Comparison of ENCODE assay signal across 18 cellular contexts in genomic region chr19:46756544-46756888, GRCh38. TPM values are rescaled to one million over a fixed set of nuclear protein-coding genes. Genes with fewer than 3 reads are reported as not detected.
DNase-seq lines count a peak whose midpoint lies in the region; ATAC-seq and TF ChIP-seq lines count a peak whose summit lies in the region.
"Had no signal": no experiment of that assay in that cellular context is flagged by ENCODE, and none has a peak within 500 bp of the region (broad histone marks: within the 10 kb centered on the region; RNA-seq: fewer than 3 reads in every experiment).

No MANE protein-coding gene starts in this region.

- peak; percentile 26 for DNase-seq in left cardiac atrium
- no peak for DNase-seq in left ventricle myocardium inferior
- peak; percentile 49 to 79 for DNase-seq in lung microvascular endothelial cell (ENCODE audit: low read depth in 2 of 2)
- no peak for DNase-seq in testis
- DNase-seq in activated CD4-positive, alpha-beta T cell treated with anti-CD3 and anti-CD28 coated beads, Interleukin-2, amount 50 U/mL, for 4 hours = no peak
- DNase-seq: CD4-positive, alpha-beta T cell; GF-D8; NCI-H1105; NCI-H1694 treated with DMSO at 0.1 percent for 48 hours; NCI-H510A; NCI-H774; SHP77 had no signal

- peaks cover 30% of the 10 kb centered on the region for H3K36me3 ChIP-seq in left ventricle myocardium inferior
- no peaks in the 10 kb centered on the region for H3K36me3 ChIP-seq in testis (ENCODE audit: low read depth, missing control alignments)

- peaks cover 56% of the 10 kb centered on the region for H3K4me1 Mint-ChIP-seq in dendritic cell treated with granulocyte-macrophage colony-stimulating factor and Interleukin-4, amounts not matched to agents 40 ng/mL and 50 ng/mL, for 4 days (ENCODE audit: low read depth)

- WGBS in testis, 2 donors = 45 to 68% methylated on average over 24 to 30 of the region's 30 CpGs

- intact Hi-C loops in left cardiac atrium (cut with DNase I) = loop anchor here (2.0 to 10.0 kb wide), 2 partner anchors 84 to 238 kb away; no protein-coding TSS in a partner anchor
- intact Hi-C loops in left ventricle myocardium inferior (cut with micrococcal nuclease) = loop anchor here (5.0 kb wide), 1 partner anchor 86 kb away; no protein-coding TSS in a partner anchor
- intact Hi-C loops in dendritic cell treated with granulocyte-macrophage colony-stimulating factor and Interleukin-4, amounts not matched to agents 40 ng/mL and 50 ng/mL, for 4 days (cut with micrococcal nuclease) = no loop called here
- intact Hi-C loops in testis (cut with DNase I; ENCODE audit: low total_unique reads) = loop anchor here (5.0 to 10.0 kb wide), 2 partner anchors 86 to 238 kb away; no protein-coding TSS in a partner anchor

- no peak for ATAC-seq in left cardiac atrium
- ATAC-seq in GM21423 (IDR thresholded peaks at IDR 0.05; ENCODE audit: unreplicated experiment) = no peak
- ATAC-seq in HG03045 (IDR thresholded peaks at IDR 0.05; ENCODE audit: unreplicated experiment) = no peak

- H3K36me3 Mint-ChIP-seq in dendritic cell treated with granulocyte-macrophage colony-stimulating factor and Interleukin-4, amounts not matched to agents 40 ng/mL and 50 ng/mL, for 4 days (ENCODE audit: low read depth) = peaks cover 22% of the 10 kb centered on the region

- H3K4me3 Mint-ChIP-seq in dendritic cell treated with granulocyte-macrophage colony-stimulating factor and Interleukin-4, amounts not matched to agents 40 ng/mL and 50 ng/mL, for 4 days = peak overlapping the region; percentile 17
- H3K4me3 Mint-ChIP-seq: B cell; CD4-positive, alpha-beta T cell; H9 had no signal

- no peaks in the 10 kb centered on the region for H3K9me3 ChIP-seq in left ventricle myocardium inferior (replicated peaks)
- H3K9me3 ChIP-seq in testis = no peaks in the 10 kb centered on the region

- no peak for TF ChIP-seq POLR2A in testis (IDR thresholded peaks at IDR 0.05)

- H3K27ac ChIP-seq in left ventricle myocardium inferior (replicated peaks) = no peak overlapping the region
- H3K27ac ChIP-seq in testis = no peak overlapping the region

- TF ChIP-seq CTCF in left ventricle myocardium inferior (IDR thresholded peaks at IDR 0.05; ENCODE audit: borderline replicate concordance) = no peak
- TF ChIP-seq CTCF in testis (IDR thresholded peaks at IDR 0.05) = no peak

- no peaks in the 10 kb centered on the region for H3K27me3 Mint-ChIP-seq in dendritic cell treated with granulocyte-macrophage colony-stimulating factor and Interleukin-4, amounts not matched to agents 40 ng/mL and 50 ng/mL, for 4 days
- H3K27me3 Mint-ChIP-seq: B cell; CD4-positive, alpha-beta T cell had no signal

- no peak overlapping the region for H3K4me3 ChIP-seq in left ventricle myocardium inferior
- peak overlapping the region; percentile 12 to 30 for H3K4me3 ChIP-seq in testis
- H3K4me3 ChIP-seq: K562 had no signal

- no peak overlapping the region for H3K27ac Mint-ChIP-seq in dendritic cell treated with granulocyte-macrophage colony-stimulating factor and Interleukin-4, amounts not matched to agents 40 ng/mL and 50 ng/mL, for 4 days
- H3K27ac Mint-ChIP-seq: B cell; CD4-positive, alpha-beta T cell; H9 had no signal

- no peaks in the 10 kb centered on the region for H3K9me3 Mint-ChIP-seq in dendritic cell treated with granulocyte-macrophage colony-stimulating factor and Interleukin-4, amounts not matched to agents 40 ng/mL and 50 ng/mL, for 4 days
- H3K9me3 Mint-ChIP-seq: CD4-positive, alpha-beta T cell; H9 had no signal

- H3K27me3 ChIP-seq in left ventricle myocardium inferior (ENCODE audit: low read depth) = no peaks in the 10 kb centered on the region
- no peaks in the 10 kb centered on the region for H3K27me3 ChIP-seq in testis

- H3K4me1 ChIP-seq in left ventricle myocardium inferior (peaks cover 14% of the 10 kb centered on the region), testis (peaks cover 3% of the 10 kb centered on the region)

RNA-seq across cellular contexts. Expression of gene STRN4, which starts 10.3 kb away (rescaled TPM):
- total RNA-seq in left cardiac atrium (10 to 100 TPM; 37.2 to 61.9 TPM), left ventricle myocardium inferior (52.7 TPM), lung microvascular endothelial cell (67.6 and 84.3 TPM in 2 replicates), testis (100 to 1,000 TPM; 229 to 308 TPM)
- polyA plus RNA-seq in testis (ENCODE audit: insufficient read depth, low read depth, low replicate concordance) = 213 TPM

RNA-seq across cellular contexts. Expression of gene FKRP, which starts 10.7 kb away (rescaled TPM):
- total RNA-seq in left cardiac atrium (10 to 100 TPM; 12.4 to 17.3 TPM), left ventricle myocardium inferior (15.6 TPM), lung microvascular endothelial cell (8.9 and 13.9 TPM in 2 replicates), testis (10 to 100 TPM; 33.0 to 37.2 TPM)
- polyA plus RNA-seq in testis (ENCODE audit: insufficient read depth, low read depth, low replicate concordance) = 22.9 TPM

RNA-seq across cellular contexts. Expression of gene SLC1A5, which starts 31.9 kb away (rescaled TPM):
- total RNA-seq in left cardiac atrium = 10 to 100 TPM; 34.3 to 40.8 TPM
- total RNA-seq in left ventricle myocardium inferior = 5.9 TPM
- total RNA-seq in lung microvascular endothelial cell = 19.0 and 34.9 TPM in 2 replicates
- total RNA-seq in testis = 10 to 100 TPM; 58.1 to 69.9 TPM
- polyA plus RNA-seq in testis (ENCODE audit: insufficient read depth, low read depth, low replicate concordance) = 91.0 TPM

RNA-seq across cellular contexts. Expression of gene PRKD2, which starts 39.6 kb away (rescaled TPM):
- total RNA-seq in left cardiac atrium (10 to 100 TPM; 14.9 to 18.0 TPM), left ventricle myocardium inferior (7.9 TPM), lung microvascular endothelial cell (28.1 and 30.6 TPM in 2 replicates), testis (10 to 100 TPM; 25.6 to 35.4 TPM)
- 22.6 TPM for polyA plus RNA-seq in testis (ENCODE audit: insufficient read depth, low read depth, low replicate concordance)

Comparison
In these comparisons a context has a peak if more than half of its experiments do, and no peak if none do; other contexts are left out.
1. DNase-seq: peak in left cardiac atrium (single experiment) and lung microvascular endothelial cell (2 of 2); none in left ventricle myocardium inferior (single experiment), testis (single experiment) and activated CD4-positive, alpha-beta T cell treated with anti-CD3 and anti-CD28 coated beads, Interleukin-2, amount 50 U/mL, for 4 hours (0 of 2).